ENCODE assay signal across 21 cellular contexts in genomic region chr1:54537611-54538010, GRCh38. TPM values are rescaled to one million over a fixed set of nuclear protein-coding genes. Genes with fewer than 3 reads are reported as not detected.
A peak's percentile ranks its signal among the peaks of the same experiment; 100 is the strongest.
DNase-seq lines count a peak whose midpoint lies in the region; ATAC-seq and TF ChIP-seq lines count a peak whose summit lies in the region.
"Had no signal": no experiment of that assay in that cellular context is flagged by ENCODE, and none has a peak within 500 bp of the region (broad histone marks: within the 10 kb centered on the region; RNA-seq: fewer than 3 reads in every experiment).

No MANE protein-coding gene starts in this region.

- intact Hi-C loops in mammary epithelial cell (cut with micrococcal nuclease), result no loop called here
- intact Hi-C loops in MCF 10A (cut with micrococcal nuclease), result no loop called here

- H3K9ac ChIP-seq in mammary epithelial cell (ENCODE audit: insufficient read depth, low read length), result no peak overlapping the region
- H3K9ac ChIP-seq: BLaER1 had no signal

- H3K4me3 ChIP-seq in mammary epithelial cell (replicated peaks in 1 of 3; ENCODE audit: insufficient read depth in 1 of 3, low read depth in 2 of 3, low read length in 3 of 3), result no peak overlapping the region
- H3K4me3 ChIP-seq: BLaER1, K562, PC-9, SJSA1 had no signal

- no peaks in the 10 kb centered on the region for H4K20me1 ChIP-seq in mammary epithelial cell (ENCODE audit: insufficient read depth, low read length)
- H4K20me1 ChIP-seq: BLaER1 had no signal

- in situ Hi-C loops in mammary epithelial cell (cut with MboI; ENCODE audit: low sequenced_read_pairs in 2 of 2), result no loop called here

- H2AFZ ChIP-seq in mammary epithelial cell (ENCODE audit: low read depth, low read length), result peak overlapping the region; percentile 26
- H2AFZ ChIP-seq: PC-9 had no signal

- CTCF ChIA-PET in mammary epithelial cell (lab: Charles Lee; ENCODE audit: low non-redundant PET) (interaction anchor here (0.6 kb wide), 1 partner anchor 349 kb away, joined by 3 read pairs; the partner anchor contains the start of gene DHCR24), MCF 10A (lab: Yijun Ruan, JAX) (interaction anchor here (0.5 kb wide), 1 partner anchor 33 kb away, joined by 6 read pairs; no protein-coding TSS in a partner anchor)

- BruUV-seq in mammary epithelial cell (replicated peaks; lab: Mats Ljungman, UMichigan) (no TSS peak), MCF 10A (replicated peaks; lab: Mats Ljungman, UMichigan) (no TSS peak)

- no peaks in the 10 kb centered on the region for H3K27me3 ChIP-seq in mammary epithelial cell (ENCODE audit: insufficient read depth, low read length)
- H3K27me3 ChIP-seq: BLaER1, SJSA1 had no signal

- H3K79me2 ChIP-seq in mammary epithelial cell (ENCODE audit: insufficient read depth, low read length), result no peaks in the 10 kb centered on the region

- no peaks in the 10 kb centered on the region for H3K9me3 ChIP-seq in mammary epithelial cell (replicated peaks; ENCODE audit: insufficient read depth, low read length)
- H3K9me3 ChIP-seq: BLaER1, SJSA1 had no signal

- peaks cover 3% of the 10 kb centered on the region for H3K4me1 Mint-ChIP-seq in MCF 10A (ENCODE audit: insufficient read depth, unreplicated experiment)
- peaks cover 21% of the 10 kb centered on the region for H3K4me1 Mint-ChIP-seq in endothelial cell (ENCODE audit: unreplicated experiment)

- H3K9me3 Mint-ChIP-seq in MCF 10A (ENCODE audit: unreplicated experiment) (no peaks in the 10 kb centered on the region), endothelial cell (ENCODE audit: unreplicated experiment) (no peaks in the 10 kb centered on the region)
- H3K9me3 Mint-ChIP-seq: CD4-positive, CD25-positive, alpha-beta regulatory T cell had no signal

- H3K4me3 Mint-ChIP-seq in MCF 10A (ENCODE audit: unreplicated experiment), result no peak overlapping the region
- no peak overlapping the region for H3K4me3 Mint-ChIP-seq in endothelial cell (ENCODE audit: unreplicated experiment)
- H3K4me3 Mint-ChIP-seq: CD4-positive, CD25-positive, alpha-beta regulatory T cell had no signal

- H3K27ac Mint-ChIP-seq in MCF 10A (ENCODE audit: low read depth, unreplicated experiment) (no peak overlapping the region), endothelial cell (ENCODE audit: unreplicated experiment) (peak overlapping the region; percentile 71)
- H3K27ac Mint-ChIP-seq: CD4-positive, CD25-positive, alpha-beta regulatory T cell had no signal

- no peak for ATAC-seq in HG03460 (IDR thresholded peaks at IDR 0.05; ENCODE audit: unreplicated experiment)
- ATAC-seq: K562 had no signal

- DNase-seq in mammary epithelial cell (peak; percentile 52), MCF 10A (ENCODE audit: unreplicated experiment) (no peak), Kasumi-1 (lab: John Stamatoyannopoulos, UW) (peak; percentile 42 to 55), endothelial cell (ENCODE audit: low spot score) (no peak), glomerular visceral epithelial cell (ENCODE audit: extremely low spot score) (no peak), SK-N-DZ (ENCODE audit: low spot score) (no peak)
- DNase-seq: CD4-positive, CD25-positive, alpha-beta regulatory T cell; DMS153; DND-41; H7; MV-4-11; NCI-H1105 treated with DMSO at 0.1 percent for 48 hours; NCI-H2029 treated with DMSO at 0.1 percent for 48 hours; NCI-H2227 treated with DMSO at 0.1 percent for 48 hours; NCI-H526 treated with DMSO at 0.1 percent for 48 hours; PC-9; Right ventricle myocardium superior had no signal

- H3K4me1 ChIP-seq in mammary epithelial cell (ENCODE audit: insufficient read depth, low read length), result peaks cover 15% of the 10 kb centered on the region

- peak overlapping the region; percentile 46 for H3K4me2 ChIP-seq in mammary epithelial cell (ENCODE audit: insufficient read depth, low read depth, low read length)
- H3K4me2 ChIP-seq: BLaER1, PC-9 had no signal

- 9% methylated on average over 4 of the region's 4 CpGs for WGBS in mammary epithelial cell (ENCODE audit: low coverage, missing lambda C conversion rate)

- no peaks in the 10 kb centered on the region for H3K27me3 Mint-ChIP-seq in MCF 10A (ENCODE audit: insufficient read depth, unreplicated experiment)
- H3K27me3 Mint-ChIP-seq in endothelial cell (ENCODE audit: unreplicated experiment), result peaks cover 2% of the 10 kb centered on the region

- TF ChIP-seq CTCF in mammary epithelial cell (conservative IDR thresholded peaks at IDR 0.05 in 1 of 2, IDR thresholded peaks at IDR 0.05 in 1 of 2; ENCODE audit: extremely low read depth in 1 of 2, insufficient read depth in 1 of 2, low read depth in 1 of 2, low read length in 2 of 2), result no peak
- TF ChIP-seq CTCF in MCF 10A (IDR thresholded peaks at IDR 0.05; ENCODE audit: unreplicated experiment), result no peak
- TF ChIP-seq CTCF in endothelial cell (IDR thresholded peaks at IDR 0.05; ENCODE audit: unreplicated experiment), result no peak

- POLR2A ChIA-PET in MCF 10A (lab: Yijun Ruan, JAX), result interaction anchor here (1.0 kb wide), 1 partner anchor 30 kb away, joined by 4 read pairs; no protein-coding TSS in a partner anchor

- no peaks in the 10 kb centered on the region for H3K36me3 ChIP-seq in mammary epithelial cell (ENCODE audit: insufficient read depth, low read length)
- H3K36me3 ChIP-seq: BLaER1, SJSA1 had no signal

- dilution Hi-C loops in mammary epithelial cell (cut with HindIII; ENCODE audit: low sequenced_read_pairs), result no loop called here

- no peak overlapping the region for H3K27ac ChIP-seq in mammary epithelial cell (ENCODE audit: insufficient read depth, low read depth, low read length)
- H3K27ac ChIP-seq: BLaER1, PC-9, SJSA1 had no signal

- H3K36me3 Mint-ChIP-seq in MCF 10A (ENCODE audit: insufficient read depth, unreplicated experiment) (no peaks in the 10 kb centered on the region), endothelial cell (ENCODE audit: low read depth, unreplicated experiment) (no peaks in the 10 kb centered on the region)
- H3K36me3 Mint-ChIP-seq: CD4-positive, CD25-positive, alpha-beta regulatory T cell had no signal

RNA-seq across cellular contexts. Expression of gene ACOT11, which starts 10.4 kb away (rescaled TPM):
- total RNA-seq in mammary epithelial cell, result 1 to 10 TPM; 3.7 to 6.3 TPM
- 9.4 TPM for polyA plus RNA-seq in mammary epithelial cell
- 9.7 TPM for polyA minus RNA-seq in mammary epithelial cell
- 4.5 and 5.3 TPM in 2 replicates for total RNA-seq in MCF 10A (2022)
- 35.6 TPM for total RNA-seq in endothelial cell (ENCODE audit: unreplicated experiment)
- polyA plus RNA-seq in SK-N-DZ (2014; cell fraction: cytosol; rRNA removed), result 5.0 and 7.7 TPM in 2 replicates
- 19.0 and 21.7 TPM in 2 replicates for polyA plus RNA-seq in SK-N-DZ (2014; cell fraction: nucleus; rRNA removed)

Comparison
In these comparisons a context has a peak if more than half of its experiments do, and no peak if none do; other contexts are left out.
1. DNase-seq: peak in mammary epithelial cell (single experiment) and Kasumi-1 (2 of 2); none in MCF 10A (single experiment), endothelial cell (single experiment), glomerular visceral epithelial cell (single experiment) and SK-N-DZ (single experiment).